Comparison of ENCODE assay signal across 13 cellular contexts in the genomic region with DNA sequence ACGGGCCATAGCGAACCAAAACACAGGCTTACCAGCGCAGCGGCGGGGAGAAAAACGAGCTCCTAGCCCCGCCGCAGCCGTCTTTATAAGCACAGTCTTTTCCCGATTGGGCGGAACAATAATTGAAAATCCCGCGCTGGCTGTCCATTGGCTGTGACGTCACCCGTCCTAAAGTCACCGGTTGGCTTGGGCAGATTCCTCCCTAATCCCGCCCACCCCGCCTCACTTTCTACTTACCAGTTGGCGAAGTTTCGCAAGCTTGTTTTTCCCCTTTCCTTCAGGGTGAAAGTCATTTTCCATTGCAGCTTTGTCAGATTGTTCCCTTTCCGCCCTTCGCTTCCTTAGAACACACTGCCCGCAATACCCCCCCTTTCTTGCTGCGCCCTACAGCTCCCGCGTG. TPM values are rescaled to one million over a fixed set of nuclear protein-coding genes. Genes with fewer than 3 reads are reported as not detected.
DNase-seq lines count a peak whose midpoint lies in the region; ATAC-seq, FAIRE-seq and TF ChIP-seq lines count a peak whose summit lies in the region.
"Not testable (repeated sequence)": the region's sequence is repeated elsewhere in the genome, so short reads cannot be mapped to it uniquely, and the experiment has no call there.
"Had no signal": no experiment of that assay in that cellular context is flagged by ENCODE, and none has a peak within 500 bp of the region (broad histone marks: within the 10 kb centered on the region; RNA-seq: fewer than 3 reads in every experiment).

No MANE protein-coding gene starts in this region.

- intact Hi-C loops in right lobe of liver (cut with DNase I): not testable (repeated sequence)

- DNase-seq in GM12891 (ENCODE audit: insufficient read length, low spot score); T-cell; central memory CD8-positive, alpha-beta T cell (ENCODE audit: low spot score in 2 of 2); right lobe of liver; stimulated activated naive CD8-positive, alpha-beta T cell treated with anti-CD3 and anti-CD28 coated beads, Interleukin-15, amount 100 ng/mL, for 72 hours: not testable (repeated sequence)

- H3K4me1 Mint-ChIP-seq in T-cell: peaks cover 17 to 24% (median 23%) of the 10 kb centered on the region in 3 donors
- H3K4me1 Mint-ChIP-seq in central memory CD8-positive, alpha-beta T cell: peaks cover 25% of the 10 kb centered on the region
- peaks cover 17% of the 10 kb centered on the region for H3K4me1 Mint-ChIP-seq in stimulated activated naive CD8-positive, alpha-beta T cell treated with anti-CD3 and anti-CD28 coated beads, Interleukin-15, amount 100 ng/mL, for 72 hours

- CTCF ChIA-PET in T-cell (lab: Charles Lee): not testable (repeated sequence)

- not testable (repeated sequence) for H3K27ac ChIP-seq in right lobe of liver

- H3K27me3 ChIP-seq in right lobe of liver: not testable (repeated sequence)

- TF ChIP-seq CTCF in right lobe of liver (IDR thresholded peaks at IDR 0.05): not testable (repeated sequence)

- WGBS in right lobe of liver (ENCODE audit: insufficient coverage, low coverage, low lambda C conversion rate, missing lambda C conversion rate): no CpG with 5 or more reads among the region's 26 CpGs

- H3K4me1 ChIP-seq in right lobe of liver: peaks cover 0 to 18% (median 0%) of the 10 kb centered on the region in 4 donors

- not testable (repeated sequence) for H3K4me3 ChIP-seq in right lobe of liver

- H3K27me3 Mint-ChIP-seq in T-cell; central memory CD8-positive, alpha-beta T cell; stimulated activated naive CD8-positive, alpha-beta T cell treated with anti-CD3 and anti-CD28 coated beads, Interleukin-15, amount 100 ng/mL, for 72 hours: not testable (repeated sequence)

- ATAC-seq in GM19372 (IDR thresholded peaks at IDR 0.05; ENCODE audit: low read depth, unreplicated experiment) (peak; percentile 23), HG02610 (IDR thresholded peaks at IDR 0.05; ENCODE audit: unreplicated experiment) (peak; percentile 21), HG03139 (IDR thresholded peaks at IDR 0.05; ENCODE audit: unreplicated experiment) (peak; percentile 16), T-cell (replicated peaks in 1 of 4) (peak; percentile 43 to 57 (median 50)), right lobe of liver (peak; percentile 60 to 69 (median 64))
- peak; percentile 43 for ATAC-seq in central memory CD8-positive, alpha-beta T cell (replicated peaks; ENCODE audit: extremely low read depth, poor library complexity, severe bottlenecking)
- peak; percentile 15 for ATAC-seq in stimulated activated naive CD8-positive, alpha-beta T cell treated with anti-CD3 and anti-CD28 coated beads, Interleukin-15, amount 100 ng/mL, for 72 hours

- H3K27ac Mint-ChIP-seq in T-cell; central memory CD8-positive, alpha-beta T cell (ENCODE audit: low read depth); stimulated activated naive CD8-positive, alpha-beta T cell treated with anti-CD3 and anti-CD28 coated beads, Interleukin-15, amount 100 ng/mL, for 72 hours: not testable (repeated sequence)

- POLR2A ChIA-PET in T-cell (lab: Charles Lee): not testable (repeated sequence)

- FAIRE-seq in GM12891 (lab: Jason Lieb, UNC): peak; percentile 82

- H3K9me3 ChIP-seq in right lobe of liver: not testable (repeated sequence)

- H3K9me3 Mint-ChIP-seq in T-cell; central memory CD8-positive, alpha-beta T cell; stimulated activated naive CD8-positive, alpha-beta T cell treated with anti-CD3 and anti-CD28 coated beads, Interleukin-15, amount 100 ng/mL, for 72 hours: not testable (repeated sequence)

- not testable (repeated sequence) for TF ChIP-seq POLR2A in GM12891 (IDR thresholded peaks at IDR 0.05; ENCODE audit: low read depth, low read length); right lobe of liver (IDR thresholded peaks at IDR 0.05)

- H3K4me3 Mint-ChIP-seq in T-cell; central memory CD8-positive, alpha-beta T cell; stimulated activated naive CD8-positive, alpha-beta T cell treated with anti-CD3 and anti-CD28 coated beads, Interleukin-15, amount 100 ng/mL, for 72 hours: not testable (repeated sequence)

- not testable (repeated sequence) for H3K36me3 ChIP-seq in right lobe of liver

- H3K36me3 Mint-ChIP-seq in T-cell: peaks cover 11% of the 10 kb centered on the region
- H3K36me3 Mint-ChIP-seq in central memory CD8-positive, alpha-beta T cell (ENCODE audit: insufficient read depth): not testable (repeated sequence)

RNA-seq across cellular contexts. Expression of a gene that starts 58.2 kb away (rescaled TPM):
- polyA plus RNA-seq in GM12891 (2012; ENCODE audit: low read depth, missing spikeins): 15.7 TPM
- total RNA-seq in T-cell (10 to 100 TPM in 3 of 5 donors, 1 to 10 TPM in 2; 6.0 to 27.6 (median 26.1) TPM), right lobe of liver (10 to 100 TPM in 3 of 6 experiments, 1 to 10 TPM in 3; 8.4 to 23.7 (median 9.5) TPM)

RNA-seq across cellular contexts. Expression of a gene that starts 58.7 kb away (rescaled TPM):
- not detected for polyA plus RNA-seq in GM12891 (2012; ENCODE audit: low read depth, missing spikeins)
- total RNA-seq in T-cell (not detected), right lobe of liver (10 to 100 TPM in 1 of 6 experiments, 1 to 10 TPM in 5; 1.3 to 15.9 (median 3.6) TPM)
- total RNA-seq: Daoy, dermis blood vessel endothelial cell, H4, renal cortical epithelial cell had no signal
- polyA plus RNA-seq: SK-N-SH had no signal
